In genomic region chr1:19366599-19367315, GRCh38 we compare ENCODE assay signal across 14 cellular contexts. TPM values are rescaled to one million over a fixed set of nuclear protein-coding genes. Genes with fewer than 3 reads are reported as not detected.
DNase-seq lines count a peak whose midpoint lies in the region; ATAC-seq and TF ChIP-seq lines count a peak whose summit lies in the region.
"Had no signal": no experiment of that assay in that cellular context is flagged by ENCODE, and none has a peak within 500 bp of the region (broad histone marks: within the 10 kb centered on the region; RNA-seq: fewer than 3 reads in every experiment).

No MANE protein-coding gene starts in this region.

- intact Hi-C loops in sigmoid colon (cut with DNase I): no loop called here

- no peak overlapping the region for H2BK5ac ChIP-seq in H9 (ENCODE audit: insufficient read length, low read length)

- H3K9me3 Mint-ChIP-seq in H9: no peaks in the 10 kb centered on the region
- H3K9me3 Mint-ChIP-seq: dendritic cell treated with granulocyte-macrophage colony-stimulating factor and Interleukin-4, amounts not matched to agents 40 ng/mL and 50 ng/mL, for 4 days had no signal

- DNase-seq in H9 (no peak), RWPE2 (ENCODE audit: low spot score) (no peak), sigmoid colon (no peak), activated gamma-delta T cell treated with Interleukin-2 at 50 U/mL for 16 hours (no peak), NCI-H1092 treated with DMSO at 0.1 percent for 48 hours (lab: John Stamatoyannopoulos, UW) (no peak)
- DNase-seq: GF-D8; Kasumi-1; NCI-H82; stimulated activated CD4-positive, alpha-beta T cell treated with anti-CD3 and anti-CD28 coated beads, Interleukin-2, amount 100 ng/mL, for 48 hours had no signal

- H4K8ac ChIP-seq in H9 (replicated peaks; ENCODE audit: insufficient read length, low read depth, low read length): no peak overlapping the region

- peaks cover 2 to 10% (median 7%) of the 10 kb centered on the region in 3 experiments; a peak in 6 of 7 replicates for H3K36me3 Mint-ChIP-seq in H9 (ENCODE audit: insufficient read depth in 1 of 3, low read depth in 3 of 3)

- H3K4me3 ChIP-seq in RWPE2 (ENCODE audit: severe bottlenecking) (no peak overlapping the region), sigmoid colon (no peak overlapping the region)

- H3K4ac ChIP-seq in H9 (ENCODE audit: low read depth, low read length): no peak overlapping the region

- no peak overlapping the region for H2BK12ac ChIP-seq in H9 (ENCODE audit: insufficient read length, low read depth, low read length)

- H3K79me2 ChIP-seq in H9 (ENCODE audit: insufficient read depth, low read length): peaks cover 3% of the 10 kb centered on the region; the same call in 1 of the 2 replicates

- TF ChIP-seq POLR2A in sigmoid colon (IDR thresholded peaks at IDR 0.05): no peak

- no peak overlapping the region for H2AFZ ChIP-seq in H9 (ENCODE audit: low read length)

- H3K27me3 ChIP-seq in H9 (ENCODE audit: insufficient read depth, low read length): no peaks in the 10 kb centered on the region
- no peaks in the 10 kb centered on the region for H3K27me3 ChIP-seq in RWPE2 (ENCODE audit: insufficient read depth, poor library complexity, severe bottlenecking)
- H3K27me3 ChIP-seq in sigmoid colon: no peaks in the 10 kb centered on the region

- no peak overlapping the region for H2BK120ac ChIP-seq in H9 (ENCODE audit: low read depth, low read length, poor library complexity, severe bottlenecking)

- H3T11ph ChIP-seq in H9 (ENCODE audit: low read length): no peak overlapping the region

- H4K91ac ChIP-seq in H9 (ENCODE audit: insufficient read length, low read depth, low read length): no peak overlapping the region

- H3K27ac Mint-ChIP-seq in H9: peak overlapping the region in 2 of 3 experiments; percentile 37 to 85; a peak in 5 of 7 replicates
- H3K27ac Mint-ChIP-seq: dendritic cell treated with granulocyte-macrophage colony-stimulating factor and Interleukin-4, amounts not matched to agents 40 ng/mL and 50 ng/mL, for 4 days had no signal

- H4K20me1 ChIP-seq in H9 (ENCODE audit: control insufficient read depth, insufficient read depth, insufficient read length): no peaks in the 10 kb centered on the region

- H3K79me1 ChIP-seq in H9 (ENCODE audit: insufficient read depth, low read depth, low read length, poor library complexity, severe bottlenecking): peaks cover 13% of the 10 kb centered on the region

- no peak overlapping the region for H2BK15ac ChIP-seq in H9 (ENCODE audit: low read depth, low read length)

- H3K56ac ChIP-seq in H9 (ENCODE audit: insufficient read length, low read depth, low read length): no peak overlapping the region

- H2BK20ac ChIP-seq in H9 (ENCODE audit: low read depth, low read length, poor library complexity, severe bottlenecking): no peak overlapping the region

- ATAC-seq in RWPE2 (ENCODE audit: low read depth) (no peak), esophagus mucosa (peak; percentile 7), GM21381 (IDR thresholded peaks at IDR 0.05; ENCODE audit: unreplicated experiment) (no peak)
- ATAC-seq: Right ventricle myocardium inferior had no signal

- no peak for TF ChIP-seq EP300 in sigmoid colon (IDR thresholded peaks at IDR 0.05)

- no peak overlapping the region for H4K5ac ChIP-seq in H9 (ENCODE audit: insufficient read length, low read depth, low read length)

- no peak overlapping the region for H2AK5ac ChIP-seq in H9 (ENCODE audit: insufficient read length, low read length)

- H3K27ac ChIP-seq in H9 (ENCODE audit: insufficient read length, low read depth, low read length) (no peak overlapping the region), RWPE2 (ENCODE audit: poor library complexity, severe bottlenecking) (peak overlapping the region; percentile 71), sigmoid colon (peak overlapping the region in 3 of 4 donors; percentile 16 to 63 (median 50))
- H3K27ac ChIP-seq: HL-60 had no signal

- H3K18ac ChIP-seq in H9 (ENCODE audit: insufficient read length, low read depth, low read length): no peak overlapping the region

- peaks cover 13 to 16% of the 10 kb centered on the region in 2 experiments for H3K4me1 Mint-ChIP-seq in H9

- H3K36me3 ChIP-seq in RWPE2 (ENCODE audit: low read depth) (peaks cover 5% of the 10 kb centered on the region; the same call in 1 of the 2 replicates), sigmoid colon (peaks cover 0 to 31% (median 1%) of the 10 kb centered on the region in 4 donors)

- H3K4me1 ChIP-seq in H9 (ENCODE audit: insufficient read depth, low read length) (no peaks in the 10 kb centered on the region), RWPE2 (ENCODE audit: insufficient read depth, poor library complexity, severe bottlenecking) (peaks cover 26% of the 10 kb centered on the region), sigmoid colon (peaks cover 0 to 57% (median 41%) of the 10 kb centered on the region in 4 donors)

- no peak overlapping the region for H3K9ac ChIP-seq in H9 (ENCODE audit: extremely low read depth, insufficient read length, low read length)

- TF ChIP-seq CTCF in H9 (conservative IDR thresholded peaks at IDR 0.05) (no peak), RWPE2 (IDR thresholded peaks at IDR 0.05; ENCODE audit: poor library complexity, severe bottlenecking) (no peak), sigmoid colon (IDR thresholded peaks at IDR 0.05) (no peak)

- H3K9me3 ChIP-seq in H9 (ENCODE audit: control insufficient read depth, low read depth, low read length) (no peaks in the 10 kb centered on the region), RWPE2 (ENCODE audit: severe bottlenecking) (no peaks in the 10 kb centered on the region), sigmoid colon (no peaks in the 10 kb centered on the region)

- H3K4me3 Mint-ChIP-seq in H9: no peak overlapping the region
- H3K4me3 Mint-ChIP-seq: dendritic cell treated with granulocyte-macrophage colony-stimulating factor and Interleukin-4, amounts not matched to agents 40 ng/mL and 50 ng/mL, for 4 days had no signal

- no peak overlapping the region for H3K23ac ChIP-seq in H9 (ENCODE audit: insufficient read length, low read depth, low read length)

- no peak overlapping the region for H3K14ac ChIP-seq in H9 (ENCODE audit: insufficient read depth, low read length)

- no peak overlapping the region for H3K4me2 ChIP-seq in H9 (ENCODE audit: insufficient read depth, insufficient read length, low read length)

- no peaks in the 10 kb centered on the region for H3K23me2 ChIP-seq in H9 (ENCODE audit: insufficient read length, low read depth, low read length, poor library complexity, severe bottlenecking)

- peaks cover 1% of the 10 kb centered on the region; the same call in 1 of the 2 replicates for H3K27me3 Mint-ChIP-seq in H9 (ENCODE audit: low read depth)
- H3K27me3 Mint-ChIP-seq: dendritic cell treated with granulocyte-macrophage colony-stimulating factor and Interleukin-4, amounts not matched to agents 40 ng/mL and 50 ng/mL, for 4 days had no signal

- WGBS in H9 (ENCODE audit: extremely low coverage, insufficient read length, low lambda C conversion rate): no CpG with 5 or more reads among the region's 11 CpGs
- WGBS in sigmoid colon, 2 donors: 29 to 65% methylated on average over 11 of the region's 11 CpGs

RNA-seq across cellular contexts. Expression of gene SLC66A1, which starts 54.6 kb away (rescaled TPM):
- total RNA-seq in H9 (2021): 22.5 TPM in 2 replicates
- 6.9 TPM for total RNA-seq in esophagus mucosa
- 10 to 100 TPM in 1 of 4 donors, 1 to 10 TPM in 3; 7.5 to 15.2 (median 8.8) TPM for total RNA-seq in sigmoid colon
- polyA plus RNA-seq in sigmoid colon: 10 to 100 TPM in 1 of 3 donors, 1 to 10 TPM in 2; 5.1 to 16.0 (median 7.2) TPM

RNA-seq across cellular contexts. Expression of gene AKR7A2, which starts 54.8 kb away (rescaled TPM):
- total RNA-seq in H9 (2021) (48.0 and 50.3 TPM in 2 replicates), esophagus mucosa (50.2 TPM), sigmoid colon (100 to 1,000 TPM in 1 of 4 donors, 10 to 100 TPM in 3; 55.8 to 110 (median 77.2) TPM)
- 10 to 100 TPM; 64.2 to 99.6 (median 84.1) TPM for polyA plus RNA-seq in sigmoid colon
